In genomic region chr4:17517664-17518063, GRCh38 we compare ENCODE assay signal across 35 cellular contexts. TPM values are rescaled to one million over a fixed set of nuclear protein-coding genes. Genes with fewer than 3 reads are reported as not detected.
A peak's percentile ranks its signal among the peaks of the same experiment; 100 is the strongest.
DNase-seq lines count a peak whose midpoint lies in the region; ATAC-seq and TF ChIP-seq lines count a peak whose summit lies in the region.
"Had no signal": no experiment of that assay in that cellular context is flagged by ENCODE, and none has a peak within 500 bp of the region (broad histone marks: within the 10 kb centered on the region; RNA-seq: fewer than 3 reads in every experiment).

No MANE protein-coding gene starts in this region.

- DNase-seq in H9 (no peak), SK-MEL-5 (ENCODE audit: low read depth, low spot score) (peak; percentile 11), globus pallidus (ENCODE audit: low spot score) (peak; percentile 41), neural progenitor cell (ENCODE audit: low spot score) (no peak), dermis blood vessel endothelial cell (no peak), KBM-7 (no peak), thyroid gland (no peak)
- DNase-seq: activated CD4-positive, alpha-beta T cell treated with anti-CD3 and anti-CD28 coated beads, Interleukin-2, amount 10 ng/mL, durations not matched to agents 24 days and 14 days; activated effector memory CD4-positive, alpha-beta T cell treated with anti-CD3 and anti-CD28 coated beads, Interleukin-2, amount 50 U/mL, for 16 hours; activated T-cell treated with anti-CD3 and anti-CD28 coated beads, Interleukin-2, amount 50 U/mL, for 24 hours; AML-193; Calu3; CD4-positive, CD25-positive, alpha-beta regulatory T cell; DMS79 treated with DMSO at 0.1 percent for 48 hours; esophagus squamous epithelium; foreskin keratinocyte; GM23248; heart left ventricle; Karpas-422; NCI-H1417 treated with DMSO at 0.1 percent for 48 hours; NCI-H345; nephron progenitor cell; ovary; SIG-M5; stimulated activated naive CD4-positive, alpha-beta T cell; SW 1271; uterus had no signal

- H3K23ac ChIP-seq in H9 (ENCODE audit: insufficient read length, low read depth, low read length), result no peak overlapping the region

- no peak overlapping the region for H2AK5ac ChIP-seq in H9 (ENCODE audit: insufficient read length, low read length)

- no peak overlapping the region for H3K56ac ChIP-seq in H9 (ENCODE audit: insufficient read length, low read depth, low read length)

- no peak overlapping the region for H3K9ac ChIP-seq in H9 (ENCODE audit: extremely low read depth, insufficient read length, low read length)
- H3K9ac ChIP-seq in neural progenitor cell, result no peak overlapping the region
- H3K9ac ChIP-seq: GM23248 had no signal

- peaks cover 5% of the 10 kb centered on the region; the same call in 1 of the 2 replicates for H3K4me1 ChIP-seq in H9 (ENCODE audit: insufficient read depth, low read length)
- peaks cover 9% of the 10 kb centered on the region for H3K4me1 ChIP-seq in neural progenitor cell
- H3K4me1 ChIP-seq in thyroid gland, result peaks cover 2% of the 10 kb centered on the region in 2 donors
- H3K4me1 ChIP-seq: foreskin keratinocyte had no signal

- no peak for TF ChIP-seq POLR2A in thyroid gland (IDR thresholded peaks at IDR 0.05)

- H2BK20ac ChIP-seq in H9 (ENCODE audit: low read depth, low read length, poor library complexity, severe bottlenecking), result no peak overlapping the region

- H2BK15ac ChIP-seq in H9 (ENCODE audit: low read depth, low read length), result no peak overlapping the region

- H2AFZ ChIP-seq in H9 (ENCODE audit: low read length) (peak overlapping the region; percentile 72), neural progenitor cell (replicated peaks) (peak overlapping the region; percentile 63)
- H2AFZ ChIP-seq: GM23248 had no signal

- no peak overlapping the region for H3K18ac ChIP-seq in H9 (ENCODE audit: insufficient read length, low read depth, low read length)

- H2BK120ac ChIP-seq in H9 (ENCODE audit: low read depth, low read length, poor library complexity, severe bottlenecking), result no peak overlapping the region

- in situ Hi-C loops in SK-MEL-5 (cut with HindIII; ENCODE audit: low pct_unique_long_range_greater_than_20kb, low sequenced_read_pairs) (no loop called here), KBM-7 (cut with MboI; ENCODE audit: low pct_unique_long_range_greater_than_20kb, low sequenced_read_pairs) (no loop called here)

- peaks cover 3% of the 10 kb centered on the region for H3F3A ChIP-seq in neural progenitor cell (ENCODE audit: low read depth)

- H3K36me3 Mint-ChIP-seq in H9 (ENCODE audit: insufficient read depth in 1 of 3, low read depth in 3 of 3) (no peaks in the 10 kb centered on the region), neural progenitor cell (no peaks in the 10 kb centered on the region)
- H3K36me3 Mint-ChIP-seq: CD4-positive, CD25-positive, alpha-beta regulatory T cell had no signal

- H3K27ac Mint-ChIP-seq in H9 (peak overlapping the region in 1 of 3 experiments; percentile 78; a peak in 1 of 7 replicates), neural progenitor cell (no peak overlapping the region)
- H3K27ac Mint-ChIP-seq: activated CD4-positive, alpha-beta T cell treated with anti-CD3 and anti-CD28 coated beads, Interleukin-2, amount 10 ng/mL, durations not matched to agents 24 days and 14 days; activated T-cell treated with anti-CD3 and anti-CD28 coated beads, Interleukin-2, amount 50 U/mL, for 24 hours; CD4-positive, CD25-positive, alpha-beta regulatory T cell had no signal

- no peak overlapping the region for H2BK12ac ChIP-seq in H9 (ENCODE audit: insufficient read length, low read depth, low read length)

- H3K4ac ChIP-seq in H9 (ENCODE audit: low read depth, low read length), result no peak overlapping the region

- H3K27ac ChIP-seq in H9 (ENCODE audit: insufficient read length, low read depth, low read length) (no peak overlapping the region), neural progenitor cell (no peak overlapping the region), thyroid gland (no peak overlapping the region)
- H3K27ac ChIP-seq: esophagus squamous epithelium, foreskin keratinocyte, GM23248, heart left ventricle, ovary, skin epidermis, thoracic aorta, uterus had no signal

- H3K4me3 ChIP-seq in neural progenitor cell (no peak overlapping the region), thyroid gland (replicated peaks in 1 of 3) (no peak overlapping the region)
- H3K4me3 ChIP-seq: esophagus squamous epithelium, GM23248, heart left ventricle, ovary, skin epidermis, thoracic aorta, uterus had no signal

- intact Hi-C loops in thyroid gland (cut with DNase I), result no loop called here

- H3K79me2 ChIP-seq in H9 (ENCODE audit: insufficient read depth, low read length) (no peaks in the 10 kb centered on the region), neural progenitor cell (ENCODE audit: low read depth) (no peaks in the 10 kb centered on the region)

- H3K9me3 Mint-ChIP-seq in H9, result no peaks in the 10 kb centered on the region
- H3K9me3 Mint-ChIP-seq in neural progenitor cell, result no peaks in the 10 kb centered on the region
- H3K9me3 Mint-ChIP-seq: activated CD4-positive, alpha-beta T cell treated with anti-CD3 and anti-CD28 coated beads, Interleukin-2, amount 10 ng/mL, durations not matched to agents 24 days and 14 days; activated T-cell treated with anti-CD3 and anti-CD28 coated beads, Interleukin-2, amount 50 U/mL, for 24 hours; CD4-positive, CD25-positive, alpha-beta regulatory T cell; nephron progenitor cell had no signal

- H4K20me1 ChIP-seq in H9 (ENCODE audit: control insufficient read depth, insufficient read depth, insufficient read length), result no peaks in the 10 kb centered on the region
- no peaks in the 10 kb centered on the region for H4K20me1 ChIP-seq in neural progenitor cell (ENCODE audit: low read depth)

- no peaks in the 10 kb centered on the region for H3K27me3 ChIP-seq in H9 (ENCODE audit: insufficient read depth, low read length)
- H3K27me3 ChIP-seq in neural progenitor cell, result peaks cover 21% of the 10 kb centered on the region
- H3K27me3 ChIP-seq in thyroid gland, result no peaks in the 10 kb centered on the region
- H3K27me3 ChIP-seq: ovary, uterus had no signal

- no peak overlapping the region for H2BK5ac ChIP-seq in H9 (ENCODE audit: insufficient read length, low read length)

- ATAC-seq in activated CD4-positive, CD25-positive, alpha-beta regulatory T cell treated with anti-CD3 and anti-CD28 coated beads, Interleukin-2, amount 50 U/mL, for 24 hours, result no peak
- ATAC-seq: foreskin keratinocyte, heart left ventricle, left lobe of liver had no signal

- WGBS in H9 (ENCODE audit: extremely low coverage, insufficient read length, low lambda C conversion rate), result no CpG with 5 or more reads among the region's 5 CpGs
- 39 to 56% methylated on average over 5 of the region's 5 CpGs for WGBS in thyroid gland, 2 donors

- peak overlapping the region; percentile 33 for H3K4me2 ChIP-seq in H9 (ENCODE audit: insufficient read depth, insufficient read length, low read length)
- peak overlapping the region; percentile 49 for H3K4me2 ChIP-seq in neural progenitor cell

- H3K4me1 Mint-ChIP-seq in H9, result peaks cover 44% of the 10 kb centered on the region in 2 experiments
- peaks cover 6% of the 10 kb centered on the region for H3K4me1 Mint-ChIP-seq in neural progenitor cell

- no peaks in the 10 kb centered on the region for H3K23me2 ChIP-seq in H9 (ENCODE audit: insufficient read length, low read depth, low read length, poor library complexity, severe bottlenecking)

- peak overlapping the region; percentile 24 to 55; a peak in 3 of 5 replicates for H3K4me3 Mint-ChIP-seq in H9
- no peak overlapping the region for H3K4me3 Mint-ChIP-seq in neural progenitor cell
- H3K4me3 Mint-ChIP-seq: activated CD4-positive, alpha-beta T cell treated with anti-CD3 and anti-CD28 coated beads, Interleukin-2, amount 10 ng/mL, durations not matched to agents 24 days and 14 days; activated T-cell treated with anti-CD3 and anti-CD28 coated beads, Interleukin-2, amount 50 U/mL, for 24 hours; CD4-positive, CD25-positive, alpha-beta regulatory T cell; nephron progenitor cell had no signal

- H3K14ac ChIP-seq in H9 (ENCODE audit: insufficient read depth, low read length), result no peak overlapping the region

- H3K27me3 Mint-ChIP-seq in H9 (ENCODE audit: low read depth) (peaks cover 47% of the 10 kb centered on the region), neural progenitor cell (ENCODE audit: insufficient read depth, low read depth) (peaks cover 6% of the 10 kb centered on the region)

- H3K9me3 ChIP-seq in H9 (ENCODE audit: control insufficient read depth, low read depth, low read length) (no peaks in the 10 kb centered on the region), neural progenitor cell (ENCODE audit: low read depth) (no peaks in the 10 kb centered on the region), thyroid gland (no peaks in the 10 kb centered on the region)
- H3K9me3 ChIP-seq: esophagus squamous epithelium, heart left ventricle, ovary, thoracic aorta, uterus had no signal

- H4K5ac ChIP-seq in H9 (ENCODE audit: insufficient read length, low read depth, low read length), result no peak overlapping the region

- TF ChIP-seq CTCF in H9 (conservative IDR thresholded peaks at IDR 0.05) (no peak), neural progenitor cell (IDR thresholded peaks at IDR 0.05) (no peak), thyroid gland (IDR thresholded peaks at IDR 0.05) (no peak)

- no peak overlapping the region for H3T11ph ChIP-seq in H9 (ENCODE audit: low read length)

- H3K36me3 ChIP-seq in neural progenitor cell (no peaks in the 10 kb centered on the region), thyroid gland (no peaks in the 10 kb centered on the region)
- H3K36me3 ChIP-seq: esophagus squamous epithelium, heart left ventricle, ovary, thoracic aorta, uterus had no signal

- H4K91ac ChIP-seq in H9 (ENCODE audit: insufficient read length, low read depth, low read length), result no peak overlapping the region

- H3K79me1 ChIP-seq in H9 (ENCODE audit: insufficient read depth, low read depth, low read length, poor library complexity, severe bottlenecking), result no peaks in the 10 kb centered on the region

- no peak overlapping the region for H4K8ac ChIP-seq in H9 (replicated peaks; ENCODE audit: insufficient read length, low read depth, low read length)

RNA-seq across cellular contexts. Expression of gene CLRN2, which starts 2.7 kb away (rescaled TPM):
- not detected in 2 replicates for total RNA-seq in H9 (2021)
- total RNA-seq in SK-MEL-5 (2014; rRNA removed; shearing (Covaris generic)), result not detected in 2 replicates
- polyA plus RNA-seq in SK-MEL-5 (2015; cell fraction: cytosol; rRNA removed), result not detected in 2 replicates
- not detected in 2 replicates for polyA plus RNA-seq in SK-MEL-5 (2015; cell fraction: nucleus; rRNA removed)
- total RNA-seq in neural progenitor cell (ENCODE audit: low replicate concordance), result not detected in 2 replicates
- total RNA-seq in dermis blood vessel endothelial cell, result not detected in 2 replicates
- total RNA-seq in thyroid gland, result not detected
- total RNA-seq: A673; activated CD4-positive, alpha-beta T cell treated with anti-CD3 and anti-CD28 coated beads, Interleukin-2, amount 10 ng/mL, durations not matched to agents 24 days and 14 days; astrocyte; Calu3; cardiac septum; CD4-positive, CD25-positive, alpha-beta regulatory T cell; esophagus squamous epithelium; foreskin keratinocyte; GM23248; heart left ventricle; left lobe of liver; ovary; renal cortical epithelial cell; thoracic aorta; uterus had no signal
- polyA plus RNA-seq: CD4-positive, CD25-positive, alpha-beta regulatory T cell; foreskin keratinocyte; GM23248; heart left ventricle; ovary had no signal

RNA-seq across cellular contexts. Expression of gene QDPR, which starts 5.8 kb away (rescaled TPM):
- total RNA-seq in H9 (2021), result 23.5 and 24.4 TPM in 2 replicates
- 37.9 and 55.5 TPM in 2 replicates for total RNA-seq in SK-MEL-5 (2014; rRNA removed; shearing (Covaris generic))
- polyA plus RNA-seq in SK-MEL-5 (2015; cell fraction: cytosol; rRNA removed), result 134 and 206 TPM in 2 replicates
- 25.2 and 30.4 TPM in 2 replicates for polyA plus RNA-seq in SK-MEL-5 (2015; cell fraction: nucleus; rRNA removed)
- 22.4 and 44.1 TPM in 2 replicates for total RNA-seq in neural progenitor cell (ENCODE audit: low replicate concordance)
- 10.6 and 15.1 TPM in 2 replicates for total RNA-seq in dermis blood vessel endothelial cell
- 10 to 100 TPM in 2 of 4 donors, 1 to 10 TPM in 2; 4.0 to 14.7 (median 9.6) TPM for total RNA-seq in thyroid gland

RNA-seq across cellular contexts. Expression of gene LAP3, which starts 59.3 kb away (rescaled TPM):
- total RNA-seq in H9 (2021) (48.1 and 53.2 TPM in 2 replicates), neural progenitor cell (ENCODE audit: low replicate concordance) (48.3 and 58.3 TPM in 2 replicates), dermis blood vessel endothelial cell (217 and 395 TPM in 2 replicates), thyroid gland (10 to 100 TPM; 66.8 to 89.8 (median 81.6) TPM)
- total RNA-seq in SK-MEL-5 (2014; rRNA removed; shearing (Covaris generic)), result 90.2 and 96.7 TPM in 2 replicates
- polyA plus RNA-seq in SK-MEL-5 (2015; cell fraction: cytosol; rRNA removed), result 62.6 and 71.2 TPM in 2 replicates
- 35.8 and 45.7 TPM in 2 replicates for polyA plus RNA-seq in SK-MEL-5 (2015; cell fraction: nucleus; rRNA removed)

Comparison
In these comparisons a context has a peak if more than half of its experiments do, and no peak if none do; other contexts are left out.
1. DNase-seq: peak in SK-MEL-5 (single experiment) and globus pallidus (single experiment); none in H9 (single experiment), neural progenitor cell (single experiment), dermis blood vessel endothelial cell (single experiment), KBM-7 (single experiment) and thyroid gland (0 of 2).